Comparison of ENCODE assay signal across 29 cellular contexts in genomic region chr3:32591960-32592462, GRCh38. TPM values are rescaled to one million over a fixed set of nuclear protein-coding genes. Genes with fewer than 3 reads are reported as not detected.
DNase-seq lines count a peak whose midpoint lies in the region; ATAC-seq and TF ChIP-seq lines count a peak whose summit lies in the region.
"Had no signal": no experiment of that assay in that cellular context is flagged by ENCODE, and none has a peak within 500 bp of the region (broad histone marks: within the 10 kb centered on the region; RNA-seq: fewer than 3 reads in every experiment).

No MANE protein-coding gene starts in this region.

- POLR2A ChIA-PET in HEK293 (lab: Yijun Ruan, JAX), result no interaction called here
- POLR2A ChIA-PET in naive thymus-derived CD4-positive, alpha-beta T cell (lab: Charles Lee), result no interaction called here

- ATAC-seq in naive thymus-derived CD4-positive, alpha-beta T cell, result no peak
- ATAC-seq: activated CD4-positive, CD25-positive, alpha-beta regulatory T cell treated with anti-CD3 and anti-CD28 coated beads, Interleukin-2, amount 50 U/mL, for 24 hours; activated naive CD8-positive, alpha-beta T cell treated with anti-CD3 and anti-CD28 coated beads, Interleukin-2, amount 50 U/mL, for 24 hours; activated T-cell treated with anti-CD3 and anti-CD28 coated beads, Interleukin-2, amount 50 U/mL, for 72 hours; gastroesophageal sphincter; left lobe of liver; Right ventricle myocardium inferior; T-helper 17 cell had no signal

- H3K4me1 ChIP-seq in HEK293 (ENCODE audit: control insufficient read depth, insufficient read depth, low read length), result no peaks in the 10 kb centered on the region
- no peaks in the 10 kb centered on the region for H3K4me1 ChIP-seq in naive thymus-derived CD4-positive, alpha-beta T cell (ENCODE audit: control insufficient read depth in 2 of 2, insufficient read depth in 2 of 2, low read length in 2 of 2)
- H3K4me1 ChIP-seq: colonic mucosa, gastroesophageal sphincter, prostate gland had no signal

- CTCF ChIA-PET in HEK293 (lab: Yijun Ruan, JAX), result no interaction called here
- CTCF ChIA-PET in naive thymus-derived CD4-positive, alpha-beta T cell (lab: Charles Lee), result no interaction called here

- H3K27me3 ChIP-seq in naive thymus-derived CD4-positive, alpha-beta T cell (ENCODE audit: control insufficient read depth in 2 of 2, insufficient read depth in 2 of 2, low read length in 2 of 2), result no peaks in the 10 kb centered on the region
- H3K27me3 ChIP-seq: BLaER1 treated with 17β-estradiol and CSF1 and Interleukin-3, amounts not matched to agents 10 nM and 100 nM; cardiac muscle cell; colonic mucosa; gastroesophageal sphincter; hepatocyte had no signal

- no peak overlapping the region for H3K27ac ChIP-seq in HEK293 (ENCODE audit: extremely low read depth, low read depth, low read length)
- H3K27ac ChIP-seq in naive thymus-derived CD4-positive, alpha-beta T cell (ENCODE audit: low read depth, low read length), result no peak overlapping the region
- H3K27ac ChIP-seq: BLaER1 treated with 17β-estradiol and CSF1 and Interleukin-3, amounts not matched to agents 10 nM and 100 nM; cardiac muscle cell; colonic mucosa; gastroesophageal sphincter; hepatocyte; prostate gland had no signal

- DNase-seq in NCI-H146 (lab: John Stamatoyannopoulos, UW), result peak; percentile 19
- DNase-seq in NCI-H510A treated with DMSO at 0.1 percent for 48 hours (lab: John Stamatoyannopoulos, UW), result peak; percentile 5
- DNase-seq in myocyte (ENCODE audit: low read depth), result peak; percentile 9
- no peak for DNase-seq in DMS114 treated with DMSO at 0.1 percent for 48 hours (lab: John Stamatoyannopoulos, UW; ENCODE audit: unreplicated experiment)
- no peak for DNase-seq in naive thymus-derived CD4-positive, alpha-beta T cell
- no peak for DNase-seq in NOMO-1 (lab: John Stamatoyannopoulos, UW; ENCODE audit: unreplicated experiment in 2 of 2)
- DNase-seq: activated CD4-positive, alpha-beta T cell treated with anti-CD3 and anti-CD28 coated beads, Interleukin-2, amount 50 U/mL, for 4 hours; activated naive CD4-positive, alpha-beta T cell; activated naive CD8-positive, alpha-beta T cell treated with anti-CD3 and anti-CD28 coated beads, Interleukin-2, amount 50 U/mL, for 24 hours; activated T-cell treated with anti-CD3 and anti-CD28 coated beads, Interleukin-2, amount 50 U/mL, for 72 hours; colonic mucosa; effector CD4-positive, alpha-beta T cell; mesendoderm; NCI-H2029 treated with DMSO at 0.1 percent for 48 hours; NCI-H446; NK-92 treated with Interleukin-12 subunit alpha and Interleukin-12 subunit beta, amount 100 ng/mL, for 24 hours; stimulated activated CD4-positive, alpha-beta T cell treated with anti-CD3 and anti-CD28 coated beads, Interleukin-4, amount 100 ng/mL, for 4 hours; T-helper 17 cell; trophoblast cell had no signal

- no peaks in the 10 kb centered on the region for H3K36me3 ChIP-seq in HEK293 (ENCODE audit: control insufficient read depth in 2 of 2, insufficient read depth in 1 of 2, low read length in 2 of 2)
- H3K36me3 ChIP-seq in naive thymus-derived CD4-positive, alpha-beta T cell (ENCODE audit: control insufficient read depth in 2 of 3, insufficient read depth in 3 of 3, low read length in 3 of 3), result no peaks in the 10 kb centered on the region
- H3K36me3 ChIP-seq: BLaER1 treated with 17β-estradiol and CSF1 and Interleukin-3, amounts not matched to agents 10 nM and 100 nM; cardiac muscle cell; colonic mucosa; gastroesophageal sphincter; prostate gland had no signal

- intact Hi-C loops in naive thymus-derived CD4-positive, alpha-beta T cell (cut with micrococcal nuclease), result no loop called here

- no peak overlapping the region for H3K4me3 Mint-ChIP-seq in naive thymus-derived CD4-positive, alpha-beta T cell
- H3K4me3 Mint-ChIP-seq: activated naive CD8-positive, alpha-beta T cell treated with anti-CD3 and anti-CD28 coated beads, Interleukin-2, amount 50 U/mL, for 24 hours; activated T-cell treated with anti-CD3 and anti-CD28 coated beads, Interleukin-2, amount 50 U/mL, for 72 hours; IgD-negative memory B cell; T-helper 17 cell had no signal

- H3K4me1 Mint-ChIP-seq in naive thymus-derived CD4-positive, alpha-beta T cell, result peaks cover 0 to 6% (median 0%) of the 10 kb centered on the region in 7 donors
- H3K4me1 Mint-ChIP-seq: activated naive CD8-positive, alpha-beta T cell treated with anti-CD3 and anti-CD28 coated beads, Interleukin-2, amount 50 U/mL, for 24 hours; T-helper 17 cell had no signal

- H3K4me3 ChIP-seq in HEK293 (ENCODE audit: low read depth, low read length), result no peak overlapping the region
- no peak overlapping the region for H3K4me3 ChIP-seq in naive thymus-derived CD4-positive, alpha-beta T cell (ENCODE audit: low read length)
- H3K4me3 ChIP-seq: BLaER1 treated with 17β-estradiol and CSF1 and Interleukin-3, amounts not matched to agents 10 nM and 100 nM; cardiac muscle cell; colonic mucosa; gastroesophageal sphincter; hepatocyte; prostate gland had no signal

- H3K9me3 ChIP-seq in HEK293 (ENCODE audit: control insufficient read depth, insufficient read depth, low read depth, low read length), result no peaks in the 10 kb centered on the region
- no peaks in the 10 kb centered on the region for H3K9me3 ChIP-seq in naive thymus-derived CD4-positive, alpha-beta T cell (ENCODE audit: control insufficient read depth in 2 of 3, low read length in 3 of 3)
- H3K9me3 ChIP-seq: BLaER1 treated with 17β-estradiol and CSF1 and Interleukin-3, amounts not matched to agents 10 nM and 100 nM; colonic mucosa; gastroesophageal sphincter; prostate gland had no signal

- H3K36me3 Mint-ChIP-seq in naive thymus-derived CD4-positive, alpha-beta T cell, result no peaks in the 10 kb centered on the region
- H3K36me3 Mint-ChIP-seq: IgD-negative memory B cell had no signal

- no peaks in the 10 kb centered on the region for H3K9me3 Mint-ChIP-seq in naive thymus-derived CD4-positive, alpha-beta T cell
- H3K9me3 Mint-ChIP-seq: activated naive CD8-positive, alpha-beta T cell treated with anti-CD3 and anti-CD28 coated beads, Interleukin-2, amount 50 U/mL, for 24 hours; activated T-cell treated with anti-CD3 and anti-CD28 coated beads, Interleukin-2, amount 50 U/mL, for 72 hours; IgD-negative memory B cell had no signal

- peaks cover 0 to 41% (median 3%) of the 10 kb centered on the region in 5 donors for H3K27me3 Mint-ChIP-seq in naive thymus-derived CD4-positive, alpha-beta T cell

- TF ChIP-seq CTCF in HEK293 (tag by site-specific recombination; IDR thresholded peaks at IDR 0.05), result no peak

- H3K27ac Mint-ChIP-seq in naive thymus-derived CD4-positive, alpha-beta T cell, result no peak overlapping the region
- H3K27ac Mint-ChIP-seq: activated naive CD8-positive, alpha-beta T cell treated with anti-CD3 and anti-CD28 coated beads, Interleukin-2, amount 50 U/mL, for 24 hours; activated T-cell treated with anti-CD3 and anti-CD28 coated beads, Interleukin-2, amount 50 U/mL, for 72 hours; IgD-negative memory B cell; T-helper 17 cell had no signal

TF ChIP-seq in HEK293, 187 proteins besides CTCF, POLR2A, EP300 and RAD21:
- peak; percentile 58; the same call in 1 of the 2 replicates for TF ChIP-seq ZNF335 (tag by site-specific recombination; conservative IDR thresholded peaks at IDR 0.05)
- no peak for TF ChIP-seq ZNF768 (tag by site-specific recombination; IDR thresholded peaks at IDR 0.05)

RNA-seq across cellular contexts. Expression of gene DYNC1LI1, which starts 21.4 kb away (rescaled TPM):
- 37.9 and 42.3 TPM in 2 replicates for total RNA-seq in myocyte
- 17.6 TPM for polyA plus RNA-seq in myocyte (2012)
- 10 to 100 TPM; 26.1 to 28.5 (median 27.5) TPM for total RNA-seq in naive thymus-derived CD4-positive, alpha-beta T cell
- 10 to 100 TPM; 17.9 to 21.2 TPM for polyA plus RNA-seq in naive thymus-derived CD4-positive, alpha-beta T cell

Comparison
In these comparisons a context has a peak if more than half of its experiments do, and no peak if none do; other contexts are left out.
1. DNase-seq: peak in NCI-H146 (single experiment), NCI-H510A treated with DMSO at 0.1 percent for 48 hours (single experiment) and myocyte (single experiment); none in DMS114 treated with DMSO at 0.1 percent for 48 hours (single experiment), naive thymus-derived CD4-positive, alpha-beta T cell (0 of 9) and NOMO-1 (0 of 2).